12 cellular contexts compared by ENCODE assay signal in genomic region chr6:7195330-7196018, GRCh38.
A peak's percentile ranks its signal among the peaks of the same experiment; 100 is the strongest.
DNase-seq lines count a peak whose midpoint lies in the region; ATAC-seq and TF ChIP-seq lines count a peak whose summit lies in the region.
"Had no signal": no experiment of that assay in that cellular context is flagged by ENCODE, and none has a peak within 500 bp of the region (broad histone marks: within the 10 kb centered on the region; RNA-seq: fewer than 3 reads in every experiment).

No MANE protein-coding gene starts in this region.

- H3K4ac ChIP-seq in mesenchymal stem cell (ENCODE audit: low read depth in 1 of 2, low read length in 2 of 2): no peak overlapping the region

- in situ Hi-C loops in mammary epithelial cell (cut with MboI; ENCODE audit: low sequenced_read_pairs in 2 of 2) (no loop called here), transverse colon (cut with MboI; ENCODE audit: low pct_ligation_motif_present in 1 of 4, low pct_unique_long_range_greater_than_20kb in 1 of 4, low sequenced_read_pairs in 3 of 4) (no loop called here)

- H3K79me1 ChIP-seq in mesenchymal stem cell (replicated peaks; ENCODE audit: low read length, poor library complexity, severe bottlenecking): peaks cover 26% of the 10 kb centered on the region

- peak overlapping the region; percentile 40 to 43 for H3K27ac ChIP-seq in breast epithelium
- H3K27ac ChIP-seq in mammary epithelial cell (ENCODE audit: insufficient read depth, low read depth, low read length): no peak overlapping the region
- no peak overlapping the region for H3K27ac ChIP-seq in mesenchymal stem cell (ENCODE audit: low read length, poor library complexity, severe bottlenecking)
- peak overlapping the region; percentile 47 to 75 (median 64) for H3K27ac ChIP-seq in transverse colon
- H3K27ac ChIP-seq: vagina had no signal

- dilution Hi-C loops in mammary epithelial cell (cut with HindIII; ENCODE audit: low sequenced_read_pairs): loop anchor here (5.0 kb wide), 1 partner anchor 38 kb away; no protein-coding TSS in a partner anchor

- H3K18ac ChIP-seq in mesenchymal stem cell (ENCODE audit: low read depth in 1 of 2, low read length in 2 of 2): no peak overlapping the region

- 51% methylated on average over 10 of the region's 10 CpGs for WGBS in mammary epithelial cell (ENCODE audit: low coverage, missing lambda C conversion rate)
- 98% methylated on average over 10 of the region's 10 CpGs for WGBS in mesenchymal stem cell
- 51 to 54% methylated on average over 10 of the region's 10 CpGs for WGBS in transverse colon (ENCODE audit: low coverage in 1 of 2), 2 donors

- H3K79me2 ChIP-seq in mammary epithelial cell (ENCODE audit: insufficient read depth, low read length): peaks cover 38% of the 10 kb centered on the region

- H3K4me3 ChIP-seq in breast epithelium: no peak overlapping the region
- H3K4me3 ChIP-seq in mammary epithelial cell (replicated peaks in 1 of 3; ENCODE audit: insufficient read depth in 1 of 3, low read depth in 2 of 3, low read length in 3 of 3): no peak overlapping the region
- H3K4me3 ChIP-seq in adipocyte (ENCODE audit: low read length): peak overlapping the region; percentile 4
- H3K4me3 ChIP-seq in mesenchymal stem cell (ENCODE audit: insufficient read depth in 1 of 2, low read depth in 1 of 2, low read length in 2 of 2): no peak overlapping the region
- H3K4me3 ChIP-seq in transverse colon: no peak overlapping the region
- H3K4me3 ChIP-seq: MG63, skin epidermis, vagina had no signal

- TF ChIP-seq POLR2A in breast epithelium (IDR thresholded peaks at IDR 0.05) (no peak), transverse colon (IDR thresholded peaks at IDR 0.05) (no peak)

- no peak for TF ChIP-seq EP300 in transverse colon (IDR thresholded peaks at IDR 0.05; ENCODE audit: low read depth)

- H3K4me1 ChIP-seq in breast epithelium: peaks cover 0 to 4% of the 10 kb centered on the region in 2 donors
- H3K4me1 ChIP-seq in mammary epithelial cell (ENCODE audit: insufficient read depth, low read length): peaks cover 2% of the 10 kb centered on the region
- H3K4me1 ChIP-seq in adipocyte (ENCODE audit: control insufficient read depth, insufficient read depth, low read length): peaks cover 32% of the 10 kb centered on the region
- H3K4me1 ChIP-seq in mesenchymal stem cell (ENCODE audit: control insufficient read depth, insufficient read depth, low read depth, low read length): peaks cover 2% of the 10 kb centered on the region
- peaks cover 7 to 49% (median 32%) of the 10 kb centered on the region in 4 donors for H3K4me1 ChIP-seq in transverse colon

- DNase-seq in breast epithelium (ENCODE audit: low spot score in 2 of 2) (no peak), mammary epithelial cell (no peak), adipocyte (ENCODE audit: low read depth) (no peak), mesenchymal stem cell (no peak), transverse colon (peak; percentile 31), NCI-H2029 (lab: John Stamatoyannopoulos, UW) (no peak), putamen (ENCODE audit: low spot score) (no peak)
- DNase-seq: MG63, NCI-H226 had no signal

- H2AFZ ChIP-seq in mammary epithelial cell (ENCODE audit: low read depth, low read length) (no peak overlapping the region), mesenchymal stem cell (ENCODE audit: low read depth, low read length) (no peak overlapping the region)

- no peak overlapping the region for H2BK12ac ChIP-seq in mesenchymal stem cell (ENCODE audit: low read length in 2 of 2)

- TF ChIP-seq CTCF in breast epithelium (IDR thresholded peaks at IDR 0.05) (no peak), mammary epithelial cell (conservative IDR thresholded peaks at IDR 0.05 in 1 of 2, IDR thresholded peaks at IDR 0.05 in 1 of 2; ENCODE audit: extremely low read depth in 1 of 2, insufficient read depth in 1 of 2, low read depth in 1 of 2, low read length in 2 of 2) (no peak), transverse colon (IDR thresholded peaks at IDR 0.05) (no peak)

- H2BK120ac ChIP-seq in mesenchymal stem cell (ENCODE audit: low read depth, low read length): no peak overlapping the region

- no peaks in the 10 kb centered on the region for H4K20me1 ChIP-seq in mammary epithelial cell (ENCODE audit: insufficient read depth, low read length)

- H3K27me3 ChIP-seq in breast epithelium: no peaks in the 10 kb centered on the region
- no peaks in the 10 kb centered on the region for H3K27me3 ChIP-seq in mammary epithelial cell (ENCODE audit: insufficient read depth, low read length)
- no peaks in the 10 kb centered on the region for H3K27me3 ChIP-seq in adipocyte (replicated peaks; ENCODE audit: control insufficient read depth, insufficient read depth, low read length)
- H3K27me3 ChIP-seq in mesenchymal stem cell (ENCODE audit: control insufficient read depth in 1 of 2, insufficient read depth in 1 of 2, low read length in 2 of 2): no peaks in the 10 kb centered on the region
- no peaks in the 10 kb centered on the region for H3K27me3 ChIP-seq in transverse colon
- H3K27me3 ChIP-seq: MG63, vagina had no signal

- no peak overlapping the region for H3K4me2 ChIP-seq in mammary epithelial cell (ENCODE audit: insufficient read depth, low read depth, low read length)
- H3K4me2 ChIP-seq in mesenchymal stem cell (ENCODE audit: low read length, poor library complexity, severe bottlenecking): no peak overlapping the region

- H3K9me3 ChIP-seq in breast epithelium (no peaks in the 10 kb centered on the region), mammary epithelial cell (replicated peaks; ENCODE audit: insufficient read depth, low read length) (no peaks in the 10 kb centered on the region), adipocyte (ENCODE audit: control insufficient read depth, low read length) (no peaks in the 10 kb centered on the region), mesenchymal stem cell (ENCODE audit: control insufficient read depth, low read length) (no peaks in the 10 kb centered on the region), transverse colon (no peaks in the 10 kb centered on the region)
- H3K9me3 ChIP-seq: MG63, vagina had no signal

- BruUV-seq in mammary epithelial cell (replicated peaks; lab: Mats Ljungman, UMichigan): no TSS peak

- peak overlapping the region; percentile 18 for H4K91ac ChIP-seq in mesenchymal stem cell (ENCODE audit: low read length)

- no peak overlapping the region for H3K14ac ChIP-seq in mesenchymal stem cell (ENCODE audit: low read length in 2 of 2)

- intact Hi-C loops in breast epithelium (cut with DNase I; ENCODE audit: low total_unique reads): no loop called here
- intact Hi-C loops in mammary epithelial cell (cut with micrococcal nuclease): no loop called here
- intact Hi-C loops in transverse colon (cut with DNase I; ENCODE audit: low total_unique reads): no loop called here

- no peak overlapping the region for H2BK5ac ChIP-seq in mesenchymal stem cell (ENCODE audit: low read depth, low read length, poor library complexity, severe bottlenecking)

- H3K36me3 ChIP-seq in breast epithelium: no peaks in the 10 kb centered on the region
- H3K36me3 ChIP-seq in mammary epithelial cell (ENCODE audit: insufficient read depth, low read length): peaks cover 8% of the 10 kb centered on the region
- peaks cover 49% of the 10 kb centered on the region for H3K36me3 ChIP-seq in adipocyte (ENCODE audit: control insufficient read depth, insufficient read depth, low read length, severe bottlenecking)
- peaks cover 23 to 72% of the 10 kb centered on the region in 2 experiments for H3K36me3 ChIP-seq in mesenchymal stem cell (ENCODE audit: control insufficient read depth in 1 of 2, insufficient read depth in 2 of 2, low read depth in 1 of 2, low read length in 2 of 2)
- peaks cover 0 to 11% (median 3%) of the 10 kb centered on the region in 4 donors for H3K36me3 ChIP-seq in transverse colon

- H2AK5ac ChIP-seq in mesenchymal stem cell (ENCODE audit: low read length, severe bottlenecking): no peak overlapping the region

- H4K8ac ChIP-seq in mesenchymal stem cell (ENCODE audit: low read length): no peak overlapping the region

- no peak overlapping the region for H3K23ac ChIP-seq in mesenchymal stem cell (ENCODE audit: low read length in 2 of 2)

- no peak for ATAC-seq in HG02884 (IDR thresholded peaks at IDR 0.05; ENCODE audit: unreplicated experiment)

- H3K9ac ChIP-seq in mammary epithelial cell (ENCODE audit: insufficient read depth, low read length): no peak overlapping the region
- H3K9ac ChIP-seq in adipocyte (ENCODE audit: low read length): peak overlapping the region; percentile 36
- H3K9ac ChIP-seq in mesenchymal stem cell (ENCODE audit: low read length): peak overlapping the region; percentile 42

- CTCF ChIA-PET in mammary epithelial cell (lab: Charles Lee; ENCODE audit: low non-redundant PET): no interaction called here

- no peak overlapping the region for H2BK15ac ChIP-seq in mesenchymal stem cell (ENCODE audit: low read depth, poor library complexity, severe bottlenecking)

Comparison
In these comparisons a context has a peak if more than half of its experiments do, and no peak if none do; other contexts are left out.
1. H3K27ac ChIP-seq: peak in breast epithelium (2 of 2) and transverse colon (4 of 4); none in mammary epithelial cell (single experiment) and mesenchymal stem cell (single experiment).